In the genomic region with DNA sequence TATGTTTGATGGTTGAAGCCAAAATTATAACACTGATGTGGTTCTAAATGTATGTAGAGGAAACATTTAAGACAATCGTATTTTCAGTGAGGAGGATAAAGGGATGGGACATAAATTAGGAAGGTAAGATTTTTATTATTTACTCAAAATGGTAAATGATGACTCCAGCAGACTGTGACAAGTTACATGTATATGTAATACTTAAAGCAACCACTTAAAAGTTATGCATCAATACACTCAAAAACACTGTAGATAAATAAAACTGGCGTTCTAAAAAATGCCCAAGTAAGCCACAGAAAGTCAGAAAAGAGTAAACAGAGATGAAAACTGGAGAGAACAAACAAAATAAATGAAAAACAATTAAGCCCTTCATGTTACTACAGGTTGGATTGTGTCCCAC, we compare ENCODE assay signal across 28 cellular contexts. TPM values are rescaled to one million over a fixed set of nuclear protein-coding genes. Genes with fewer than 3 reads are reported as not detected.
DNase-seq lines count a peak whose midpoint lies in the region; ATAC-seq, FAIRE-seq and TF ChIP-seq lines count a peak whose summit lies in the region.
"Had no signal": no experiment of that assay in that cellular context is flagged by ENCODE, and none has a peak within 500 bp of the region (broad histone marks: within the 10 kb centered on the region; RNA-seq: fewer than 3 reads in every experiment).

No MANE protein-coding gene starts in this region.

- peak overlapping the region in 7 of 11 experiments; percentile 9 to 47 (median 30); a peak in 11 of 22 replicates for H3K4me2 ChIP-seq in BLaER1 treated with 17β-estradiol and CSF1 and Interleukin-3, amounts not matched to agents 10 nM and 100 nM

- H3K4me3 ChIP-seq in BLaER1 treated with 17β-estradiol and CSF1 and Interleukin-3, amounts not matched to agents 10 nM and 100 nM = no peak overlapping the region
- H3K4me3 ChIP-seq: GM23248, Peyer's patch had no signal

- peaks cover 3 to 4% of the 10 kb centered on the region in 2 donors for H3K36me3 Mint-ChIP-seq in stimulated activated naive B cell treated with anti-CD40 and anti-IgM and Interleukin-4, amounts not matched to agents 10 μg/mL and 1 μg/mL and 100 μg/mL, for 72 hours
- H3K36me3 Mint-ChIP-seq in activated T-cell treated with anti-CD3 and anti-CD28 coated beads, Interleukin-2, amount 50 U/mL, for 72 hours (ENCODE audit: insufficient read depth in 2 of 2) = no peaks in the 10 kb centered on the region

- H4K20me1 ChIP-seq in BLaER1 treated with 17β-estradiol and CSF1 and Interleukin-3, amounts not matched to agents 10 nM and 100 nM = no peaks in the 10 kb centered on the region

- H3K4me1 ChIP-seq in BLaER1 treated with 17β-estradiol and CSF1 and Interleukin-3, amounts not matched to agents 10 nM and 100 nM = peaks cover 10 to 28% (median 21%) of the 10 kb centered on the region in 10 experiments; a peak in 16 of 20 replicates

- peak; percentile 63 for FAIRE-seq in GM12892 (lab: Jason Lieb, UNC)
- FAIRE-seq: D721Med, G401.6, HepG2 had no signal

- no peak overlapping the region for H3K9ac ChIP-seq in BLaER1 treated with 17β-estradiol and CSF1 and Interleukin-3, amounts not matched to agents 10 nM and 100 nM
- H3K9ac ChIP-seq: GM23248 had no signal

- peaks cover 2 to 4% of the 10 kb centered on the region in 2 donors for H3K9me3 Mint-ChIP-seq in stimulated activated naive B cell treated with anti-CD40 and anti-IgM and Interleukin-4, amounts not matched to agents 10 μg/mL and 1 μg/mL and 100 μg/mL, for 72 hours
- H3K9me3 Mint-ChIP-seq in activated T-cell treated with anti-CD3 and anti-CD28 coated beads, Interleukin-2, amount 50 U/mL, for 72 hours = no peaks in the 10 kb centered on the region
- H3K9me3 Mint-ChIP-seq: CD8-positive, alpha-beta memory T cell; H9; HFFc6 had no signal

- no peaks in the 10 kb centered on the region for H3K9me3 ChIP-seq in BLaER1 treated with 17β-estradiol and CSF1 and Interleukin-3, amounts not matched to agents 10 nM and 100 nM (replicated peaks in 1 of 11)
- H3K9me3 ChIP-seq: Peyer's patch had no signal

- no peaks in the 10 kb centered on the region for H3K36me3 ChIP-seq in BLaER1 treated with 17β-estradiol and CSF1 and Interleukin-3, amounts not matched to agents 10 nM and 100 nM
- H3K36me3 ChIP-seq: Peyer's patch had no signal

- peak; percentile 53 to 61 for ATAC-seq in stimulated activated naive B cell treated with anti-CD40 and anti-IgM and Interleukin-4, amounts not matched to agents 10 μg/mL and 1 μg/mL and 100 μg/mL, for 72 hours (replicated peaks)
- no peak for ATAC-seq in GM18861 (IDR thresholded peaks at IDR 0.05; ENCODE audit: unreplicated experiment)
- ATAC-seq in activated T-cell treated with anti-CD3 and anti-CD28 coated beads, Interleukin-2, amount 50 U/mL, for 72 hours (replicated peaks in 1 of 2) = no peak
- ATAC-seq: HepG2, SK-N-SH treated with all-trans-retinoic acid at 6 μM for 48 hours had no signal

- no peak for TF ChIP-seq POLR2A in GM12892 (IDR thresholded peaks at IDR 0.05; ENCODE audit: low read depth, low read length)

- peak overlapping the region; percentile 31 to 66 for H3K4me3 Mint-ChIP-seq in stimulated activated naive B cell treated with anti-CD40 and anti-IgM and Interleukin-4, amounts not matched to agents 10 μg/mL and 1 μg/mL and 100 μg/mL, for 72 hours
- H3K4me3 Mint-ChIP-seq in activated T-cell treated with anti-CD3 and anti-CD28 coated beads, Interleukin-2, amount 50 U/mL, for 72 hours = no peak overlapping the region
- H3K4me3 Mint-ChIP-seq: CD8-positive, alpha-beta memory T cell; H9; HFFc6 had no signal

- no peak for TF ChIP-seq CTCF in VCaP (conservative IDR thresholded peaks at IDR 0.05)

- H3K4me1 Mint-ChIP-seq in stimulated activated naive B cell treated with anti-CD40 and anti-IgM and Interleukin-4, amounts not matched to agents 10 μg/mL and 1 μg/mL and 100 μg/mL, for 72 hours = peaks cover 35 to 55% of the 10 kb centered on the region in 2 donors
- no peaks in the 10 kb centered on the region for H3K4me1 Mint-ChIP-seq in activated T-cell treated with anti-CD3 and anti-CD28 coated beads, Interleukin-2, amount 50 U/mL, for 72 hours (ENCODE audit: low read depth)
- H3K4me1 Mint-ChIP-seq: CD8-positive, alpha-beta memory T cell; H9 had no signal

- no peak overlapping the region for H3K27ac ChIP-seq in BLaER1 treated with 17β-estradiol and CSF1 and Interleukin-3, amounts not matched to agents 10 nM and 100 nM
- peak overlapping the region; percentile 96 for H3K27ac ChIP-seq in VCaP
- H3K27ac ChIP-seq: C4-2B, GM23248, HL-60 had no signal

- no peaks in the 10 kb centered on the region for H3K27me3 Mint-ChIP-seq in stimulated activated naive B cell treated with anti-CD40 and anti-IgM and Interleukin-4, amounts not matched to agents 10 μg/mL and 1 μg/mL and 100 μg/mL, for 72 hours
- H3K27me3 Mint-ChIP-seq in activated T-cell treated with anti-CD3 and anti-CD28 coated beads, Interleukin-2, amount 50 U/mL, for 72 hours (ENCODE audit: low read depth) = peaks cover 7% of the 10 kb centered on the region

- no peak for DNase-seq in GM12892 (ENCODE audit: insufficient read length)
- no peak for DNase-seq in stimulated activated naive B cell treated with anti-CD40 and anti-IgM and Interleukin-4, amounts not matched to agents 10 μg/mL and 1 μg/mL and 100 μg/mL, for 72 hours
- DNase-seq in hepatic stellate cell (ENCODE audit: low spot score) = no peak
- DNase-seq in activated T-cell treated with anti-CD3 and anti-CD28 coated beads, Interleukin-2, amount 50 U/mL, for 72 hours = no peak
- DNase-seq: ACHN; CD8-positive, alpha-beta memory T cell; DND-41; GM23248; H9; HFFc6; KBM-7; NCI-H1092 treated with DMSO at 0.1 percent for 48 hours; NCI-H1436 treated with DMSO at 0.1 percent for 48 hours; NCI-H2029 treated with DMSO at 0.1 percent for 48 hours; NCI-H226; NCI-H510A treated with DMSO at 0.1 percent for 48 hours; NCI-H748 treated with DMSO at 0.1 percent for 48 hours; Peyer's patch; T-helper 1 cell had no signal

- H3K27me3 ChIP-seq in BLaER1 treated with 17β-estradiol and CSF1 and Interleukin-3, amounts not matched to agents 10 nM and 100 nM = no peaks in the 10 kb centered on the region
- H3K27me3 ChIP-seq: Peyer's patch had no signal

- H3K27ac Mint-ChIP-seq in stimulated activated naive B cell treated with anti-CD40 and anti-IgM and Interleukin-4, amounts not matched to agents 10 μg/mL and 1 μg/mL and 100 μg/mL, for 72 hours = peak overlapping the region; percentile 91
- no peak overlapping the region for H3K27ac Mint-ChIP-seq in activated T-cell treated with anti-CD3 and anti-CD28 coated beads, Interleukin-2, amount 50 U/mL, for 72 hours
- H3K27ac Mint-ChIP-seq: CD8-positive, alpha-beta memory T cell; H9; HFFc6 had no signal

RNA-seq across cellular contexts. Expression of a gene that starts 18.7 kb away (rescaled TPM):
- 251 TPM for polyA plus RNA-seq in GM12892 (2012; ENCODE audit: missing spikeins)
- 1 to 10 TPM; 3.4 to 3.6 TPM for total RNA-seq in activated T-cell treated with anti-CD3 and anti-CD28 coated beads, Interleukin-2, amount 50 U/mL, for 72 hours
- total RNA-seq: GM23248, HepG2, HFFc6 had no signal
- polyA plus RNA-seq: GM23248, HepG2 had no signal

RNA-seq across cellular contexts. Expression of a gene that starts 30.8 kb away (rescaled TPM):
- polyA plus RNA-seq in GM12892 (2012; ENCODE audit: missing spikeins) = 301 TPM
- total RNA-seq in activated T-cell treated with anti-CD3 and anti-CD28 coated beads, Interleukin-2, amount 50 U/mL, for 72 hours = 10 to 100 TPM; 19.4 to 20.2 TPM

RNA-seq across cellular contexts. Expression of a gene that starts 46.3 kb away (rescaled TPM):
- 187 TPM for polyA plus RNA-seq in GM12892 (2012; ENCODE audit: missing spikeins)
- 100 to 1,000 TPM; 238 to 291 TPM for total RNA-seq in activated T-cell treated with anti-CD3 and anti-CD28 coated beads, Interleukin-2, amount 50 U/mL, for 72 hours

Comparison
In these comparisons a context has a peak if more than half of its experiments do, and no peak if none do; other contexts are left out.
1. ATAC-seq: peak in stimulated activated naive B cell treated with anti-CD40 and anti-IgM and Interleukin-4, amounts not matched to agents 10 μg/mL and 1 μg/mL and 100 μg/mL, for 72 hours (2 of 2); none in GM18861 (single experiment) and activated T-cell treated with anti-CD3 and anti-CD28 coated beads, Interleukin-2, amount 50 U/mL, for 72 hours (0 of 2).
2. H3K4me3 Mint-ChIP-seq: peak in stimulated activated naive B cell treated with anti-CD40 and anti-IgM and Interleukin-4, amounts not matched to agents 10 μg/mL and 1 μg/mL and 100 μg/mL, for 72 hours (2 of 2); none in activated T-cell treated with anti-CD3 and anti-CD28 coated beads, Interleukin-2, amount 50 U/mL, for 72 hours (0 of 2).